7 cellular contexts compared by ENCODE assay signal in genomic region chr17:68047890-68048542, GRCh38. TPM values are rescaled to one million over a fixed set of nuclear protein-coding genes. Genes with fewer than 3 reads are reported as not detected.
DNase-seq lines count a peak whose midpoint lies in the region; ATAC-seq and TF ChIP-seq lines count a peak whose summit lies in the region.
"Not testable (repeated sequence)": the region's sequence is repeated elsewhere in the genome, so short reads cannot be mapped to it uniquely, and the experiment has no call there.

No MANE protein-coding gene starts in this region.

- H3K27me3 Mint-ChIP-seq in progenitor cell of endocrine pancreas, result not testable (repeated sequence)

- TF ChIP-seq EP300 in SK-N-SH (IDR thresholded peaks at IDR 0.05; ENCODE audit: borderline replicate concordance in 1 of 2, low read depth in 1 of 2, low read length in 1 of 2), result not testable (repeated sequence)

- not testable (repeated sequence) for H3K9me2 ChIP-seq in SK-N-SH

- TF ChIP-seq RAD21 in SK-N-SH (IDR thresholded peaks at IDR 0.05; ENCODE audit: low read length), result not testable (repeated sequence)

- peak overlapping the region; percentile 64 for H3K27ac Mint-ChIP-seq in progenitor cell of endocrine pancreas

- 96% methylated on average over 7 of the region's 7 CpGs for WGBS in SK-N-SH (ENCODE audit: low lambda C conversion rate)
- 56% methylated on average over 7 of the region's 7 CpGs for WGBS in right cardiac atrium

- H4K20me1 ChIP-seq in SK-N-SH (ENCODE audit: insufficient read depth), result not testable (repeated sequence)

- H3K27me3 ChIP-seq in HUES48 (ENCODE audit: control insufficient read depth, insufficient read depth, low read length); SK-N-SH (ENCODE audit: insufficient read depth); right cardiac atrium (ENCODE audit: control insufficient read depth, insufficient read depth): not testable (repeated sequence)

- H3K4me1 Mint-ChIP-seq in progenitor cell of endocrine pancreas (ENCODE audit: low read depth), result not testable (repeated sequence)

- not testable (repeated sequence) for H3K4me1 ChIP-seq in HUES48 (ENCODE audit: control insufficient read depth, insufficient read depth, low read length); SK-N-SH (ENCODE audit: control insufficient read depth in 1 of 2, insufficient read depth in 2 of 2, low read depth in 1 of 2, low read length in 1 of 2); right cardiac atrium (ENCODE audit: control insufficient read depth, insufficient read depth, low read length)

- H3K36me3 Mint-ChIP-seq in progenitor cell of endocrine pancreas (ENCODE audit: insufficient read depth), result peaks cover 20% of the 10 kb centered on the region

- H3K79me2 ChIP-seq in SK-N-SH (ENCODE audit: insufficient read depth), result peaks cover 19% of the 10 kb centered on the region

- H3K4me2 ChIP-seq in SK-N-SH, result not testable (repeated sequence)

- ATAC-seq in right cardiac atrium, result peak; percentile 73 to 91

- H3F3A ChIP-seq in SK-N-SH (replicated peaks; ENCODE audit: insufficient read depth), result peaks cover 73% of the 10 kb centered on the region

- not testable (repeated sequence) for H2AFZ ChIP-seq in SK-N-SH (ENCODE audit: low read depth)

- not testable (repeated sequence) for H3K4me3 ChIP-seq in HUES48 (ENCODE audit: low read depth, low read length); SK-N-SH (ENCODE audit: low read depth in 2 of 2, low read length in 1 of 2); fibroblast of the aortic adventitia (ENCODE audit: low read depth, low read length); right cardiac atrium (ENCODE audit: low read length)

- intact Hi-C loops in right cardiac atrium (cut with DNase I), result not testable (repeated sequence)

- H3K9me3 Mint-ChIP-seq in progenitor cell of endocrine pancreas (ENCODE audit: low read depth), result not testable (repeated sequence)

- DNase-seq in DMS53 (lab: John Stamatoyannopoulos, UW) (peak; percentile 17), cerebellar cortex (ENCODE audit: low spot score) (peak; percentile 57), fibroblast of the aortic adventitia (ENCODE audit: low read depth) (peak; percentile 47), right cardiac atrium (peak in 2 of 3 donors; percentile 40 to 69)
- not testable (repeated sequence) for DNase-seq in SK-N-SH; progenitor cell of endocrine pancreas (ENCODE audit: low spot score, unreplicated experiment)

- H3K9ac ChIP-seq in HUES48 (ENCODE audit: low read depth, low read length); SK-N-SH: not testable (repeated sequence)

- peak overlapping the region; percentile 42 for H3K27ac ChIP-seq in HUES48 (ENCODE audit: low read depth, low read length)
- not testable (repeated sequence) for H3K27ac ChIP-seq in SK-N-SH (ENCODE audit: low read depth in 2 of 2, low read length in 1 of 2); right cardiac atrium (ENCODE audit: low read length)

- CTCF ChIA-PET in SK-N-SH (lab: Yijun Ruan, JAX), result interaction anchor here (2.1 to 2.2 kb wide), 2 partner anchors 10 to 12 kb away, joined by 5 to 7 read pairs; partner anchors contain the start of gene KPNA2

- H3K36me3 ChIP-seq in HUES48 (ENCODE audit: control insufficient read depth, insufficient read depth, low read length) (peaks cover 50% of the 10 kb centered on the region), SK-N-SH (replicated peaks in 1 of 2; ENCODE audit: control insufficient read depth in 1 of 2, insufficient read depth in 2 of 2, low read length in 1 of 2) (peaks cover 47 to 54% of the 10 kb centered on the region in 2 experiments)

- POLR2A ChIA-PET in SK-N-SH (lab: Yijun Ruan, JAX), result interaction anchor here (1.1 kb wide), 1 partner anchor 9 kb away, joined by 4 read pairs; no protein-coding TSS in a partner anchor

- not testable (repeated sequence) for H3K9me3 ChIP-seq in HUES48 (ENCODE audit: control insufficient read depth, insufficient read depth, low read length); SK-N-SH; right cardiac atrium (ENCODE audit: control insufficient read depth, low read length)

- not testable (repeated sequence) for H3K4me3 Mint-ChIP-seq in progenitor cell of endocrine pancreas (ENCODE audit: low read depth)

- TF ChIP-seq CTCF in SK-N-SH (IDR thresholded peaks at IDR 0.05); fibroblast of the aortic adventitia (IDR thresholded peaks at IDR 0.05; ENCODE audit: insufficient read depth, low read length); progenitor cell of endocrine pancreas (IDR thresholded peaks at IDR 0.05; ENCODE audit: unreplicated experiment): not testable (repeated sequence)

TF ChIP-seq in SK-N-SH, 30 proteins besides CTCF, POLR2A, EP300 and RAD21:
- TF ChIP-seq POLR2AphosphoS5 (IDR thresholded peaks at IDR 0.05; ENCODE audit: low read depth, low read length), result peak; percentile 18; the same call in 1 of the 2 replicates
TF ChIP-seq in SK-N-SH: peak in this region for 1; not testable (repeated sequence) for 29.

RNA-seq across cellular contexts. Expression of gene KPNA2, which starts 12.5 kb away (rescaled TPM):
- polyA plus RNA-seq in SK-N-SH (2012; rRNA removed), result 122 and 139 TPM in 2 replicates
- 122 and 123 TPM in 2 replicates for polyA plus RNA-seq in SK-N-SH (2012; cell fraction: cytosol; rRNA removed)
- polyA plus RNA-seq in SK-N-SH (2012; cell fraction: nucleus; rRNA removed), result 71.3 and 114 TPM in 2 replicates
- total RNA-seq in fibroblast of the aortic adventitia (ENCODE audit: low replicate concordance), result 83.9 and 134 TPM in 2 replicates
- 10 to 100 TPM; 16.7 to 29.5 (median 22.6) TPM for total RNA-seq in right cardiac atrium
- 16.5 TPM for polyA plus RNA-seq in right cardiac atrium
- 132 and 140 TPM in 2 replicates for total RNA-seq in progenitor cell of endocrine pancreas

RNA-seq across cellular contexts. Expression of gene C17orf58, which starts 51.7 kb away (rescaled TPM):
- polyA plus RNA-seq in SK-N-SH (2012; rRNA removed) (21.2 and 22.9 TPM in 2 replicates), right cardiac atrium (12.0 TPM)
- polyA plus RNA-seq in SK-N-SH (2012; cell fraction: cytosol; rRNA removed), result 23.1 and 23.4 TPM in 2 replicates
- 9.6 and 13.8 TPM in 2 replicates for polyA plus RNA-seq in SK-N-SH (2012; cell fraction: nucleus; rRNA removed)
- total RNA-seq in fibroblast of the aortic adventitia (ENCODE audit: low replicate concordance) (4.9 and 11.7 TPM in 2 replicates), right cardiac atrium (1 to 10 TPM; 5.9 to 7.4 (median 6.9) TPM), progenitor cell of endocrine pancreas (10.9 and 12.9 TPM in 2 replicates)
